In genomic region chr1:119613769-119614358, GRCh38 we compare ENCODE assay signal across 8 cellular contexts. TPM values are rescaled to one million over a fixed set of nuclear protein-coding genes. Genes with fewer than 3 reads are reported as not detected.
DNase-seq lines count a peak whose midpoint lies in the region; ATAC-seq and TF ChIP-seq lines count a peak whose summit lies in the region.

No MANE protein-coding gene starts in this region.

- no TSS peak for BruUV-seq in Panc1 (replicated peaks; lab: Mats Ljungman, UMichigan)

- H3K9me3 ChIP-seq in Panc1 (ENCODE audit: control insufficient read depth, insufficient read depth, low read depth, low read length) (no peaks in the 10 kb centered on the region), tibial nerve (no peaks in the 10 kb centered on the region)

- no peak for TF ChIP-seq POLR2A in tibial nerve (IDR thresholded peaks at IDR 0.05)

- intact Hi-C loops in Panc1 (cut with micrococcal nuclease; ENCODE audit: unreplicated experiment): loop anchor here (1.0 kb wide), 2 partner anchors 49 to 60 kb away; no protein-coding TSS in a partner anchor

- no peak for TF ChIP-seq EP300 in tibial nerve (IDR thresholded peaks at IDR 0.05)

- CTCF ChIA-PET in Panc1 (lab: Charles Lee): interaction anchor here (0.7 to 1.3 kb wide), 2 partner anchors 43 to 61 kb away, joined by 6 to 12 read pairs; no protein-coding TSS in a partner anchor

- ATAC-seq in GM21717 (IDR thresholded peaks at IDR 0.05; ENCODE audit: unreplicated experiment) (peak; percentile 75), Panc1 (peak; percentile 96)

- WGBS in tibial nerve, 2 donors: 39% methylated on average over 7 of the region's 7 CpGs

- H3K27ac ChIP-seq in Panc1 (ENCODE audit: low read length) (no peak overlapping the region), tibial nerve (no peak overlapping the region)

- H3K4me1 ChIP-seq in Panc1 (ENCODE audit: control insufficient read depth, insufficient read depth, low read length) (no peaks in the 10 kb centered on the region), tibial nerve (peaks cover 0 to 13% (median 0%) of the 10 kb centered on the region in 4 donors)

- no peaks in the 10 kb centered on the region; the same call in 1 of the 2 replicates for H3K27me3 ChIP-seq in Panc1 (ENCODE audit: control insufficient read depth, insufficient read depth, low read length)
- no peaks in the 10 kb centered on the region for H3K27me3 ChIP-seq in tibial nerve

- in situ Hi-C loops in KBM-7 (cut with MboI; ENCODE audit: low pct_unique_long_range_greater_than_20kb, low sequenced_read_pairs) (no loop called here), Panc1 (cut with HindIII; ENCODE audit: low pct_unique_long_range_greater_than_20kb, low sequenced_read_pairs) (no loop called here)

- POLR2A ChIA-PET in Panc1 (lab: Charles Lee): no interaction called here

- DNase-seq in EL (peak; percentile 86), KBM-7 (peak; percentile 75), Panc1 (ENCODE audit: low read depth, low spot score) (peak; percentile 69), fibroblast of the conjunctiva (ENCODE audit: low read depth) (peak; percentile 84), nucleus accumbens (lab: John Stamatoyannopoulos, UW) (peak in 52 of 56 donors; percentile 11 to 88 (median 66)), tibial nerve (ENCODE audit: low spot score in 2 of 2) (peak; percentile 75 to 92)
- DNase-seq in activated T-cell treated with anti-CD3 and anti-CD28 coated beads, Interleukin-2, amount 50 U/mL, for 48 hours: peak; percentile 78 to 81

- H3K4me3 ChIP-seq in Panc1 (ENCODE audit: low read depth in 2 of 2, low read length in 2 of 2) (no peak overlapping the region), tibial nerve (no peak overlapping the region)

- no peaks in the 10 kb centered on the region for H3K36me3 ChIP-seq in Panc1 (ENCODE audit: control insufficient read depth, insufficient read depth, low read length)
- H3K36me3 ChIP-seq in tibial nerve: no peaks in the 10 kb centered on the region

- TF ChIP-seq CTCF in Panc1 (IDR thresholded peaks at IDR 0.05): peak; percentile 94
- TF ChIP-seq CTCF in tibial nerve (IDR thresholded peaks at IDR 0.05): peak; percentile 63 to 89 (median 75)

RNA-seq across cellular contexts. Expression of gene ZNF697, which starts 34.2 kb away (rescaled TPM):
- total RNA-seq in Panc1 (2021; ENCODE audit: unreplicated experiment): 7.1 TPM
- 3.3 TPM for polyA plus RNA-seq in Panc1 (2012; ENCODE audit: insufficient read length)
- total RNA-seq in tibial nerve: 1 to 10 TPM; 3.3 to 9.0 (median 4.9) TPM
